1 cellular context compared by ENCODE assay signal in genomic region chr7:55019329-55019690, GRCh38.
TF ChIP-seq lines count a peak whose summit lies in the region.

No MANE protein-coding gene starts in this region.

TF ChIP-seq in GM23338, 12 proteins besides CTCF, POLR2A, EP300 and RAD21 (continued from another document):
- TF ChIP-seq ETS1 (IDR thresholded peaks at IDR 0.05) (no peak), EZH2 (IDR thresholded peaks at IDR 0.05; ENCODE audit: low read depth, unreplicated experiment) (no peak)
